Comparison of ENCODE assay signal across 8 cellular contexts in genomic region chr3:197554196-197554561, GRCh38. TPM values are rescaled to one million over a fixed set of nuclear protein-coding genes. Genes with fewer than 3 reads are reported as not detected.
DNase-seq lines count a peak whose midpoint lies in the region; ATAC-seq, FAIRE-seq and TF ChIP-seq lines count a peak whose summit lies in the region.

No MANE protein-coding gene starts in this region.

- peak overlapping the region; percentile 20 to 93 (median 84) for H3K4me3 ChIP-seq in heart right ventricle
- peak overlapping the region; percentile 58 for H3K4me3 ChIP-seq in SJSA1
- peak overlapping the region; percentile 61 to 79 for H3K4me3 ChIP-seq in foreskin fibroblast (ENCODE audit: low read depth in 1 of 2, low read length in 2 of 2)
- peak overlapping the region in 1 of 2 donors; percentile 90 for H3K4me3 ChIP-seq in small intestine (ENCODE audit: low read depth in 1 of 2, low read length in 2 of 2)

- intact Hi-C loops in heart right ventricle (cut with DNase I) (no loop called here), Right ventricle myocardium superior (cut with DNase I) (no loop called here)

- TF ChIP-seq CTCF in heart right ventricle (IDR thresholded peaks at IDR 0.05) (no peak), foreskin fibroblast (IDR thresholded peaks at IDR 0.05; ENCODE audit: low read depth, low read length) (no peak)

- H3K36me3 ChIP-seq in heart right ventricle (no peaks in the 10 kb centered on the region), SJSA1 (no peaks in the 10 kb centered on the region), small intestine (ENCODE audit: control insufficient read depth in 2 of 2, insufficient read depth in 2 of 2, low read length in 2 of 2) (no peaks in the 10 kb centered on the region)

- ATAC-seq in heart right ventricle (no peak), Right ventricle myocardium superior (ENCODE audit: poor library complexity) (no peak)

- H3K27me3 ChIP-seq in heart right ventricle (peaks cover 0 to 37% (median 20%) of the 10 kb centered on the region in 7 donors), SJSA1 (replicated peaks) (peaks cover 6% of the 10 kb centered on the region; the same call in 1 of the 2 replicates), small intestine (ENCODE audit: control insufficient read depth in 2 of 2, insufficient read depth in 2 of 2, low read length in 2 of 2) (no peaks in the 10 kb centered on the region)

- DNase-seq in heart right ventricle (no peak), Right ventricle myocardium superior (no peak), SJSA1 (ENCODE audit: low read depth in 1 of 2, low spot score in 2 of 2) (no peak), foreskin fibroblast (no peak), small intestine (no peak), NCI-H187 (lab: John Stamatoyannopoulos, UW) (no peak), dermis blood vessel endothelial cell (no peak)
- no peak for DNase-seq in activated CD8-positive, alpha-beta memory T cell treated with anti-CD3 and anti-CD28 coated beads, Interleukin-2, amount 50 U/mL, for 48 hours

- FAIRE-seq in small intestine (lab: Jason Lieb, UNC): no peak

- peak overlapping the region; percentile 47 to 94 (median 88) for H3K27ac ChIP-seq in heart right ventricle
- peak overlapping the region; percentile 47 for H3K27ac ChIP-seq in SJSA1
- peak overlapping the region; percentile 77 to 96 for H3K27ac ChIP-seq in small intestine (ENCODE audit: low read depth in 1 of 2, low read length in 1 of 2)

- H3K9me3 ChIP-seq in heart right ventricle: no peaks in the 10 kb centered on the region
- no peaks in the 10 kb centered on the region for H3K9me3 ChIP-seq in SJSA1 (replicated peaks)
- H3K9me3 ChIP-seq in small intestine (ENCODE audit: control insufficient read depth, low read depth): no peaks in the 10 kb centered on the region

- peaks cover 4 to 37% (median 22%) of the 10 kb centered on the region in 9 donors for H3K4me1 ChIP-seq in heart right ventricle
- peaks cover 23% of the 10 kb centered on the region for H3K4me1 ChIP-seq in SJSA1 (replicated peaks)
- peaks cover 0 to 2% of the 10 kb centered on the region in 2 donors for H3K4me1 ChIP-seq in small intestine (ENCODE audit: control insufficient read depth in 2 of 2, insufficient read depth in 1 of 2, low read depth in 1 of 2, low read length in 1 of 2)

- 23 to 27% methylated on average over 10 of the region's 10 CpGs for WGBS in heart right ventricle, 2 donors
- 24 to 37% (median 32%) methylated on average over 10 of the region's 10 CpGs for WGBS in small intestine, 3 donors

RNA-seq across cellular contexts. Expression of gene BDH1, which starts 1.6 kb away (rescaled TPM):
- total RNA-seq in heart right ventricle: 100 to 1,000 TPM in 4 of 10 donors, 10 to 100 TPM in 6; 38.6 to 144 (median 82.5) TPM
- 10 to 100 TPM in 1 of 2 donors, 1 to 10 TPM in 1; 9.6 to 85.4 TPM for polyA plus RNA-seq in heart right ventricle
- 57.9 TPM for total RNA-seq in Right ventricle myocardium superior
- 7.9 and 20.0 TPM in 2 replicates for total RNA-seq in SJSA1 (2014; rRNA removed; shearing (Covaris generic))
- 100 to 1,000 TPM in 1 of 3 donors, 10 to 100 TPM in 2; 71.1 to 101 (median 84.1) TPM for polyA plus RNA-seq in small intestine
- total RNA-seq in dermis blood vessel endothelial cell: 4.4 and 7.2 TPM in 2 replicates
